In genomic region chr1:113947388-113948107, GRCh38 we compare ENCODE assay signal across 10 cellular contexts. TPM values are rescaled to one million over a fixed set of nuclear protein-coding genes. Genes with fewer than 3 reads are reported as not detected.
DNase-seq lines count a peak whose midpoint lies in the region; ATAC-seq and TF ChIP-seq lines count a peak whose summit lies in the region.
"Had no signal": no experiment of that assay in that cellular context is flagged by ENCODE, and none has a peak within 500 bp of the region (broad histone marks: within the 10 kb centered on the region; RNA-seq: fewer than 3 reads in every experiment).

No MANE protein-coding gene starts in this region.

- no peaks in the 10 kb centered on the region for H3K27me3 Mint-ChIP-seq in MCF 10A (ENCODE audit: insufficient read depth, unreplicated experiment)

- CTCF ChIA-PET in MCF 10A (lab: Yijun Ruan, JAX): interaction anchor here (0.6 to 3.3 kb wide), 7 partner anchors 11 to 335 kb away, joined by 3 to 16 read pairs (median 4); no protein-coding TSS in a partner anchor

- no peak overlapping the region for H3K4me3 Mint-ChIP-seq in MCF 10A (ENCODE audit: unreplicated experiment)

- no peak for ATAC-seq in upper lobe of right lung
- no peak for ATAC-seq in HG02840 (IDR thresholded peaks at IDR 0.05; ENCODE audit: low FRiP score, unreplicated experiment)
- no peak for ATAC-seq in HG02610 (IDR thresholded peaks at IDR 0.05; ENCODE audit: unreplicated experiment)
- ATAC-seq: HCT116 had no signal

- no peaks in the 10 kb centered on the region for H3K4me1 ChIP-seq in breast epithelium
- peaks cover 17 to 26% of the 10 kb centered on the region in 2 donors for H3K4me1 ChIP-seq in mucosa of rectum (ENCODE audit: control insufficient read depth in 2 of 2, insufficient read depth in 2 of 2, low read length in 2 of 2)
- peaks cover 41% of the 10 kb centered on the region for H3K4me1 ChIP-seq in upper lobe of right lung

- peaks cover 5% of the 10 kb centered on the region for H3K36me3 Mint-ChIP-seq in MCF 10A (ENCODE audit: insufficient read depth, unreplicated experiment)

- POLR2A ChIA-PET in MCF 10A (lab: Yijun Ruan, JAX): interaction anchor here (0.9 to 1.1 kb wide), 2 partner anchors 14 to 17 kb away, joined by 5 to 6 read pairs; no protein-coding TSS in a partner anchor

- peaks cover 5% of the 10 kb centered on the region for H3K4me1 Mint-ChIP-seq in MCF 10A (ENCODE audit: insufficient read depth, unreplicated experiment)

- H3K4me3 ChIP-seq in breast epithelium (peak overlapping the region in 1 of 3 donors; percentile 6), astrocyte of the spinal cord (ENCODE audit: low read depth, low read length) (no peak overlapping the region), mucosa of rectum (ENCODE audit: low read length in 2 of 2) (peak overlapping the region in 1 of 2 donors; percentile 31), upper lobe of right lung (no peak overlapping the region)

- H3K27me3 ChIP-seq in breast epithelium (no peaks in the 10 kb centered on the region), mucosa of rectum (ENCODE audit: control insufficient read depth in 2 of 2, insufficient read depth in 2 of 2, low read length in 2 of 2) (no peaks in the 10 kb centered on the region), upper lobe of right lung (no peaks in the 10 kb centered on the region)

- intact Hi-C loops in breast epithelium (cut with DNase I; ENCODE audit: low total_unique reads): no loop called here
- intact Hi-C loops in MCF 10A (cut with micrococcal nuclease): no loop called here
- intact Hi-C loops in upper lobe of right lung (cut with DNase I): no loop called here

- H3K36me3 ChIP-seq in breast epithelium (no peaks in the 10 kb centered on the region), mucosa of rectum (ENCODE audit: control insufficient read depth in 2 of 2, insufficient read depth in 2 of 2, low read length in 2 of 2) (peaks cover 0 to 4% of the 10 kb centered on the region in 2 donors), upper lobe of right lung (peaks cover 2% of the 10 kb centered on the region)

- DNase-seq in breast epithelium (ENCODE audit: low spot score in 2 of 2): no peak
- no peak for DNase-seq in MCF 10A (ENCODE audit: unreplicated experiment)
- DNase-seq in astrocyte of the spinal cord (ENCODE audit: low read depth, low spot score): peak; percentile 9
- DNase-seq in upper lobe of right lung: no peak
- no peak for DNase-seq in NCI-H187 treated with DMSO at 0.1 percent for 48 hours (lab: John Stamatoyannopoulos, UW)
- DNase-seq: Kasumi-1 had no signal

- peak overlapping the region; percentile 31 to 60 for H3K27ac ChIP-seq in breast epithelium
- H3K27ac ChIP-seq in mucosa of rectum (ENCODE audit: low read depth in 2 of 2, low read length in 2 of 2): peak overlapping the region; percentile 49 to 56
- H3K27ac ChIP-seq in upper lobe of right lung: peak overlapping the region; percentile 53

- TF ChIP-seq CTCF in breast epithelium (IDR thresholded peaks at IDR 0.05) (no peak), MCF 10A (IDR thresholded peaks at IDR 0.05; ENCODE audit: unreplicated experiment) (no peak), astrocyte of the spinal cord (IDR thresholded peaks at IDR 0.05; ENCODE audit: low read depth, low read length) (no peak), upper lobe of right lung (IDR thresholded peaks at IDR 0.05) (no peak)

- no peaks in the 10 kb centered on the region for H3K9me3 ChIP-seq in breast epithelium
- H3K9me3 ChIP-seq in mucosa of rectum (ENCODE audit: control insufficient read depth in 2 of 2, low read length in 2 of 2): no peaks in the 10 kb centered on the region
- H3K9me3 ChIP-seq in upper lobe of right lung: no peaks in the 10 kb centered on the region

- peak overlapping the region; percentile 3 to 38 for H3K9ac ChIP-seq in mucosa of rectum (ENCODE audit: low read depth in 1 of 2, low read length in 2 of 2)

- no peak for TF ChIP-seq POLR2A in breast epithelium (IDR thresholded peaks at IDR 0.05)

- H3K27ac Mint-ChIP-seq in MCF 10A (ENCODE audit: low read depth, unreplicated experiment): no peak overlapping the region

- H3K9me3 Mint-ChIP-seq in MCF 10A (ENCODE audit: unreplicated experiment): no peaks in the 10 kb centered on the region

- in situ Hi-C loops in astrocyte of the spinal cord (cut with HindIII; ENCODE audit: low sequenced_read_pairs): no loop called here

- no TSS peak for BruUV-seq in MCF 10A (replicated peaks; lab: Mats Ljungman, UMichigan)

RNA-seq across cellular contexts. Expression of gene HIPK1, which starts 18.4 kb away (rescaled TPM):
- total RNA-seq in breast epithelium (10 to 100 TPM; 46.9 to 66.2 (median 57.8) TPM), MCF 10A (2022) (46.7 and 50.2 TPM in 2 replicates), upper lobe of right lung (77.8 TPM)

RNA-seq across cellular contexts. Expression of gene OLFML3, which starts 31.7 kb away (rescaled TPM):
- total RNA-seq in breast epithelium (100 to 1,000 TPM in 1 of 3 donors, 10 to 100 TPM in 2; 46.2 to 155 (median 51.2) TPM), MCF 10A (2022) (0.20 and 0.30 TPM in 2 replicates), upper lobe of right lung (43.5 TPM)

RNA-seq across cellular contexts. Expression of gene DCLRE1B, which starts 42.4 kb away (rescaled TPM):
- total RNA-seq in breast epithelium: 1 to 10 TPM; 3.3 to 6.2 (median 3.5) TPM
- total RNA-seq in MCF 10A (2022): 6.9 and 8.1 TPM in 2 replicates
- total RNA-seq in upper lobe of right lung: 6.6 TPM

RNA-seq across cellular contexts. Expression of gene AP4B1, which starts 42.9 kb away (rescaled TPM):
- total RNA-seq in breast epithelium (10 to 100 TPM; 10.8 to 18.1 (median 14.9) TPM), MCF 10A (2022) (20.4 and 21.3 TPM in 2 replicates), upper lobe of right lung (16.1 TPM)

Comparison
In these comparisons a context has a peak if more than half of its experiments do, and no peak if none do; other contexts are left out.
1. RNA of gene OLFML3, which starts 31.7 kb away (total RNA-seq): 46.2 to 155 TPM in breast epithelium and 43.5 TPM in upper lobe of right lung (single experiment); 0.20 to 0.30 TPM in MCF 10A; every median in the first group is over 10 times any median in the second.
2. Peak in every context shown above with its lines, with median percentiles within 50 percentile points of each other: H3K27ac ChIP-seq.